Comparison of ENCODE assay signal across 13 cellular contexts in the genomic region with DNA sequence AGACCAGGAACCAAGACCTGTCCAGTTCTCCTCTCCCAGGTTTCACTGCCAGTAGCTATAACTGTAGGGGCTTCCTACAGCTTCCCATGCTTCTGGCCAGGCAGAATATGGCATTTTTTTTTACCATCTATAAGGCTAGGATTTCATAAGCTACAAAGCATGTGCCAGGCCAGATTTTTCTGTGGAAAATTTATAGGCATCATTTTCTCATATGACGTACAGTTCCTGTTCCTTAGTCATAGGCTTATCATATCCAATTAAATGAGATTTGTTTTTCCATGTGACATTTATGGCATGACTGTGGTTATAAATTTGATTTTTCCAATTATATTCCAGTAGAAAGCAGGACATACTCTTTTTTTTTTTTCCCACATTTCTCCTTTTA.
DNase-seq lines count a peak whose midpoint lies in the region; ATAC-seq, FAIRE-seq and TF ChIP-seq lines count a peak whose summit lies in the region.
"Had no signal": no experiment of that assay in that cellular context is flagged by ENCODE, and none has a peak within 500 bp of the region (broad histone marks: within the 10 kb centered on the region; RNA-seq: fewer than 3 reads in every experiment).

No MANE protein-coding gene starts in this region.

- DNase-seq in A673 (ENCODE audit: low spot score) = peak; percentile 34
- no peak for DNase-seq in Peyer's patch
- DNase-seq in kidney = no peak
- DNase-seq in foreskin fibroblast = no peak
- DNase-seq: activated CD8-positive, alpha-beta T cell treated with anti-CD3 and anti-CD28 coated beads for 36 hours; activated effector memory CD4-positive, alpha-beta T cell treated with anti-CD3 and anti-CD28 coated beads, Interleukin-2, amount 50 U/mL, for 16 hours; NCI-H510A had no signal

- no peaks in the 10 kb centered on the region for H3K36me3 ChIP-seq in A673 (ENCODE audit: insufficient read depth, low read length, poor library complexity, severe bottlenecking)
- H3K36me3 ChIP-seq in HEK293 (ENCODE audit: control insufficient read depth in 2 of 2, insufficient read depth in 1 of 2, low read length in 2 of 2) = no peaks in the 10 kb centered on the region
- no peaks in the 10 kb centered on the region for H3K36me3 ChIP-seq in Peyer's patch
- H3K36me3 ChIP-seq in kidney (ENCODE audit: control insufficient read depth in 1 of 2, insufficient read depth in 2 of 2, low read length in 2 of 2) = no peaks in the 10 kb centered on the region

- BruUV-seq in A673 (replicated peaks; lab: Mats Ljungman, UMichigan) = no TSS peak

- CTCF ChIA-PET in A673 (lab: Charles Lee) (no interaction called here), HEK293 (lab: Yijun Ruan, JAX) (no interaction called here)

- H3K9me3 ChIP-seq in A673 (ENCODE audit: low read depth, low read length, poor library complexity, severe bottlenecking) (no peaks in the 10 kb centered on the region), HEK293 (ENCODE audit: control insufficient read depth, insufficient read depth, low read depth, low read length) (no peaks in the 10 kb centered on the region), Peyer's patch (no peaks in the 10 kb centered on the region), kidney (ENCODE audit: control insufficient read depth in 1 of 2, low read length in 2 of 2) (no peaks in the 10 kb centered on the region)
- H3K9me3 ChIP-seq: Caco-2 had no signal

- FAIRE-seq in kidney (lab: Jason Lieb, UNC) = no peak

- H3K27ac ChIP-seq in A673 (ENCODE audit: low read depth, low read length, poor library complexity, severe bottlenecking) (no peak overlapping the region), HEK293 (ENCODE audit: extremely low read depth, low read depth, low read length) (no peak overlapping the region), Peyer's patch (peak overlapping the region in 3 of 4 donors; percentile 40 to 71 (median 48)), kidney (ENCODE audit: low read depth in 2 of 2, low read length in 2 of 2) (no peak overlapping the region)

- intact Hi-C loops in A673 (cut with micrococcal nuclease; ENCODE audit: unreplicated experiment) (loop anchor here (10.0 kb wide), 1 partner anchor 209 kb away; the partner anchor contains the start of gene NPY), kidney (cut with DNase I) (no loop called here)

- H3K9ac ChIP-seq in kidney (ENCODE audit: low read length in 2 of 2) = no peak overlapping the region

- POLR2A ChIA-PET in A673 (lab: Charles Lee; ENCODE audit: low non-redundant PET) (no interaction called here), HEK293 (lab: Yijun Ruan, JAX) (no interaction called here)

- peaks cover 30% of the 10 kb centered on the region for H3K4me1 ChIP-seq in A673 (ENCODE audit: insufficient read depth, low read length, poor library complexity, severe bottlenecking)
- H3K4me1 ChIP-seq in HEK293 (ENCODE audit: control insufficient read depth, insufficient read depth, low read length) = peaks cover 6% of the 10 kb centered on the region
- no peaks in the 10 kb centered on the region for H3K4me1 ChIP-seq in Peyer's patch
- peaks cover 0 to 5% of the 10 kb centered on the region in 2 donors for H3K4me1 ChIP-seq in kidney (ENCODE audit: control insufficient read depth in 1 of 2, insufficient read depth in 1 of 2, low read depth in 1 of 2, low read length in 2 of 2)
- H3K4me1 ChIP-seq: Caco-2 had no signal

- no peak for ATAC-seq in HG03354 (IDR thresholded peaks at IDR 0.05; ENCODE audit: poor library complexity, severe bottlenecking, unreplicated experiment)
- ATAC-seq in HG03442 (IDR thresholded peaks at IDR 0.05; ENCODE audit: unreplicated experiment) = no peak
- ATAC-seq in HG03439 (IDR thresholded peaks at IDR 0.05; ENCODE audit: unreplicated experiment) = no peak
- ATAC-seq: activated CD8-positive, alpha-beta T cell treated with anti-CD3 and anti-CD28 coated beads for 36 hours had no signal

- no peak for TF ChIP-seq POLR2A in Peyer's patch (IDR thresholded peaks at IDR 0.05)

- H3K27me3 ChIP-seq in A673 (replicated peaks; ENCODE audit: insufficient read depth, low read depth, low read length, poor library complexity) (no peaks in the 10 kb centered on the region), Peyer's patch (no peaks in the 10 kb centered on the region)

- TF ChIP-seq CTCF in A673 (conservative IDR thresholded peaks at IDR 0.05; ENCODE audit: low read depth, low read length) = no peak
- TF ChIP-seq CTCF in HEK293 (tag by site-specific recombination; IDR thresholded peaks at IDR 0.05) = no peak
- TF ChIP-seq CTCF in Peyer's patch (IDR thresholded peaks at IDR 0.05) = no peak
- no peak for TF ChIP-seq CTCF in kidney (IDR thresholded peaks at IDR 0.05; ENCODE audit: borderline replicate concordance, extremely low read depth, insufficient read depth)
- no peak for TF ChIP-seq CTCF in foreskin fibroblast (IDR thresholded peaks at IDR 0.05; ENCODE audit: low read depth, low read length)

- H3K4me3 ChIP-seq in A673 (ENCODE audit: low read depth, low read length, poor library complexity, severe bottlenecking) = no peak overlapping the region
- no peak overlapping the region for H3K4me3 ChIP-seq in HEK293 (ENCODE audit: low read depth, low read length)
- no peak overlapping the region for H3K4me3 ChIP-seq in Peyer's patch
- H3K4me3 ChIP-seq in kidney (ENCODE audit: low read length in 2 of 2) = peak overlapping the region; percentile 47 to 58
- no peak overlapping the region for H3K4me3 ChIP-seq in foreskin fibroblast (ENCODE audit: low read depth in 1 of 2, low read length in 2 of 2)
- H3K4me3 ChIP-seq: lung had no signal

TF ChIP-seq in HEK293, 187 proteins besides CTCF, POLR2A, EP300 and RAD21:
- TF ChIP-seq ZNF629 (tag by site-specific recombination; IDR thresholded peaks at IDR 0.05) = peak; percentile 53; the same call in 1 of the 2 replicates
- TF ChIP-seq ZNF362 (tag by site-specific recombination; IDR thresholded peaks at IDR 0.05) = peak; percentile 54; the same call in 1 of the 2 replicates
- TF ChIP-seq ZNF843 (tag by site-specific recombination; IDR thresholded peaks at IDR 0.05) = 0 out of 2 replicates have a peak, but pooled peaks have one; percentile 39
- TF ChIP-seq ZNF677 (tag by site-specific recombination; IDR thresholded peaks at IDR 0.05) = no peak
- peak; percentile 81 for TF ChIP-seq GFI1B (tag by site-specific recombination; IDR thresholded peaks at IDR 0.05)
- peak; percentile 28; the same call in 1 of the 2 replicates for TF ChIP-seq BCL11A (tag by site-specific recombination; IDR thresholded peaks at IDR 0.05; ENCODE audit: low read depth)
- no peak for TF ChIP-seq ZNF26 (tag by site-specific recombination; IDR thresholded peaks at IDR 0.05)
- TF ChIP-seq ZBTB21 (tag by site-specific recombination; IDR thresholded peaks at IDR 0.05) = no peak
- peak; percentile 63; the same call in 1 of the 2 replicates for TF ChIP-seq PRDM6 (tag by site-specific recombination; IDR thresholded peaks at IDR 0.05)

Comparison
In these comparisons a context has a peak if more than half of its experiments do, and no peak if none do; other contexts are left out.
1. H3K27ac ChIP-seq: peak in Peyer's patch (3 of 4); none in A673 (single experiment), HEK293 (single experiment) and kidney (0 of 2).
2. H3K4me3 ChIP-seq: peak in kidney (2 of 2); none in A673 (single experiment), HEK293 (single experiment), Peyer's patch (0 of 4) and foreskin fibroblast (0 of 2).